ENCODE assay signal across 8 cellular contexts in genomic region chr20:5996765-5997164, GRCh38. TPM values are rescaled to one million over a fixed set of nuclear protein-coding genes. Genes with fewer than 3 reads are reported as not detected.
DNase-seq lines count a peak whose midpoint lies in the region; ATAC-seq and TF ChIP-seq lines count a peak whose summit lies in the region.

No MANE protein-coding gene starts in this region.

- peak; percentile 51 for DNase-seq in activated naive CD4-positive, alpha-beta T cell treated with anti-CD3 and anti-CD28 coated beads for 36 hours
- DNase-seq in stimulated activated naive CD4-positive, alpha-beta T cell treated with Interleukin-2 at 50 U/mL for 16 hours (lab: John Stamatoyannopoulos, UW): peak; percentile 5
- DNase-seq in CD14-positive monocyte (ENCODE audit: low spot score): no peak
- no peak for DNase-seq in mesenteric fat pad (ENCODE audit: low spot score)
- no peak for DNase-seq in inferior parietal cortex (ENCODE audit: extremely low spot score)

- H3K36me3 Mint-ChIP-seq in activated naive CD4-positive, alpha-beta T cell treated with anti-CD3 and anti-CD28 coated beads for 36 hours (ENCODE audit: low read depth): peaks cover 25% of the 10 kb centered on the region
- peaks cover 29 to 35% of the 10 kb centered on the region in 2 donors for H3K36me3 Mint-ChIP-seq in CD14-positive monocyte

- TF ChIP-seq CTCF in CD14-positive monocyte (IDR thresholded peaks at IDR 0.05): no peak

- H3K27ac Mint-ChIP-seq in activated naive CD4-positive, alpha-beta T cell treated with anti-CD3 and anti-CD28 coated beads for 36 hours: peak overlapping the region; percentile 0
- peak overlapping the region in 2 of 7 donors; percentile 55 to 70 for H3K27ac Mint-ChIP-seq in CD14-positive monocyte

- ATAC-seq in GM18498 (IDR thresholded peaks at IDR 0.05; ENCODE audit: unreplicated experiment) (peak; percentile 98), GM21515 (IDR thresholded peaks at IDR 0.05; ENCODE audit: unreplicated experiment) (peak; percentile 95), HG03575 (IDR thresholded peaks at IDR 0.05; ENCODE audit: extremely low read depth, insufficient number of reproducible peaks, low FRiP score, unreplicated experiment) (peak; percentile 89)

- CTCF ChIA-PET in activated naive CD4-positive, alpha-beta T cell treated with anti-CD3 and anti-CD28 coated beads for 36 hours (lab: Charles Lee): interaction anchor here (0.5 to 0.9 kb wide), 6 partner anchors 15 to 388 kb away, joined by 3 to 4 read pairs (median 3); no protein-coding TSS in a partner anchor

- intact Hi-C loops in activated naive CD4-positive, alpha-beta T cell treated with anti-CD3 and anti-CD28 coated beads for 36 hours (cut with micrococcal nuclease): no loop called here
- intact Hi-C loops in CD14-positive monocyte (cut with micrococcal nuclease): no loop called here

- H3K4me1 Mint-ChIP-seq in activated naive CD4-positive, alpha-beta T cell treated with anti-CD3 and anti-CD28 coated beads for 36 hours (ENCODE audit: low read depth): peaks cover 12% of the 10 kb centered on the region
- H3K4me1 Mint-ChIP-seq in CD14-positive monocyte: peaks cover 3% of the 10 kb centered on the region

- no peaks in the 10 kb centered on the region for H3K9me3 Mint-ChIP-seq in activated naive CD4-positive, alpha-beta T cell treated with anti-CD3 and anti-CD28 coated beads for 36 hours
- H3K9me3 Mint-ChIP-seq in CD14-positive monocyte: no peaks in the 10 kb centered on the region

- no peaks in the 10 kb centered on the region for H3K27me3 Mint-ChIP-seq in activated naive CD4-positive, alpha-beta T cell treated with anti-CD3 and anti-CD28 coated beads for 36 hours (ENCODE audit: low read depth)
- no peaks in the 10 kb centered on the region for H3K27me3 Mint-ChIP-seq in CD14-positive monocyte (ENCODE audit: low read depth in 3 of 3)

- no peak overlapping the region for H3K4me3 Mint-ChIP-seq in activated naive CD4-positive, alpha-beta T cell treated with anti-CD3 and anti-CD28 coated beads for 36 hours
- no peak overlapping the region for H3K4me3 Mint-ChIP-seq in CD14-positive monocyte

RNA-seq across cellular contexts. Expression of gene CRLS1, which starts 9.2 kb away (rescaled TPM):
- total RNA-seq in activated naive CD4-positive, alpha-beta T cell treated with anti-CD3 and anti-CD28 coated beads for 36 hours: 10 to 100 TPM; 30.3 to 32.4 TPM
- polyA plus RNA-seq in CD14-positive monocyte: 10 to 100 TPM; 37.2 to 55.4 TPM
- total RNA-seq in mesenteric fat pad: 149 TPM

RNA-seq across cellular contexts. Expression of gene MCM8, which starts 46.3 kb away (rescaled TPM):
- 10 to 100 TPM; 49.6 to 50.3 TPM for total RNA-seq in activated naive CD4-positive, alpha-beta T cell treated with anti-CD3 and anti-CD28 coated beads for 36 hours
- under 1 TPM; 0.07 to 0.18 TPM for polyA plus RNA-seq in CD14-positive monocyte
- total RNA-seq in mesenteric fat pad: 4.3 TPM

RNA-seq across cellular contexts. Expression of gene TRMT6, which starts 46.4 kb away (rescaled TPM):
- total RNA-seq in activated naive CD4-positive, alpha-beta T cell treated with anti-CD3 and anti-CD28 coated beads for 36 hours: 10 to 100 TPM; 11.5 to 11.8 TPM
- 10 to 100 TPM in 1 of 2 donors, 1 to 10 TPM in 1; 9.3 to 10.6 TPM for polyA plus RNA-seq in CD14-positive monocyte
- 13.2 TPM for total RNA-seq in mesenteric fat pad

RNA-seq across cellular contexts. Expression of gene LRRN4, which starts 57.1 kb away (rescaled TPM):
- not detected for total RNA-seq in activated naive CD4-positive, alpha-beta T cell treated with anti-CD3 and anti-CD28 coated beads for 36 hours
- not detected for polyA plus RNA-seq in CD14-positive monocyte
- total RNA-seq in mesenteric fat pad: 0.13 TPM

Comparison
In these comparisons a context has a peak if more than half of its experiments do, and no peak if none do; other contexts are left out.
1. DNase-seq: peak in activated naive CD4-positive, alpha-beta T cell treated with anti-CD3 and anti-CD28 coated beads for 36 hours (single experiment) and stimulated activated naive CD4-positive, alpha-beta T cell treated with Interleukin-2 at 50 U/mL for 16 hours (single experiment); none in CD14-positive monocyte (single experiment), mesenteric fat pad (single experiment) and inferior parietal cortex (single experiment).
2. Peak in every context shown above with its lines, with median percentiles within 50 percentile points of each other: ATAC-seq.